Comparison of ENCODE assay signal across 16 cellular contexts in genomic region chr6:39688494-39688893, GRCh38. TPM values are rescaled to one million over a fixed set of nuclear protein-coding genes. Genes with fewer than 3 reads are reported as not detected.
A peak's percentile ranks its signal among the peaks of the same experiment; 100 is the strongest.
DNase-seq lines count a peak whose midpoint lies in the region; ATAC-seq, FAIRE-seq and TF ChIP-seq lines count a peak whose summit lies in the region.
"Had no signal": no experiment of that assay in that cellular context is flagged by ENCODE, and none has a peak within 500 bp of the region (broad histone marks: within the 10 kb centered on the region; RNA-seq: fewer than 3 reads in every experiment).

No MANE protein-coding gene starts in this region.

- H4K20me1 ChIP-seq in astrocyte (ENCODE audit: insufficient read depth, low read length) = no peaks in the 10 kb centered on the region

- peaks cover 3% of the 10 kb centered on the region for H3K9me3 Mint-ChIP-seq in astrocyte (ENCODE audit: unreplicated experiment)
- no peaks in the 10 kb centered on the region for H3K9me3 Mint-ChIP-seq in activated naive CD4-positive, alpha-beta T cell treated with anti-CD3 and anti-CD28 coated beads, Interleukin-2, amount 10 ng/mL, durations not matched to agents 7 days and 5 days

- H3K27ac Mint-ChIP-seq in astrocyte (ENCODE audit: unreplicated experiment) = no peak overlapping the region
- no peak overlapping the region for H3K27ac Mint-ChIP-seq in activated naive CD4-positive, alpha-beta T cell treated with anti-CD3 and anti-CD28 coated beads, Interleukin-2, amount 10 ng/mL, durations not matched to agents 7 days and 5 days

- H2AFZ ChIP-seq in astrocyte (ENCODE audit: low read depth, low read length) = no peak overlapping the region

- H3K27ac ChIP-seq in astrocyte (ENCODE audit: low read depth, low read length) = no peak overlapping the region
- no peak overlapping the region for H3K27ac ChIP-seq in foreskin keratinocyte
- H3K27ac ChIP-seq: C4-2B had no signal

- peak; percentile 23 for FAIRE-seq in astrocyte (lab: Jason Lieb, UNC)
- FAIRE-seq: urothelium cell line had no signal

- ATAC-seq in foreskin keratinocyte = no peak
- no peak for ATAC-seq in HG02840 (IDR thresholded peaks at IDR 0.05; ENCODE audit: low FRiP score, unreplicated experiment)

- no peaks in the 10 kb centered on the region for H3K79me2 ChIP-seq in astrocyte (ENCODE audit: insufficient read depth, low read length)

- no peaks in the 10 kb centered on the region for H3K4me1 ChIP-seq in astrocyte (ENCODE audit: insufficient read depth, low read length)
- no peaks in the 10 kb centered on the region for H3K4me1 ChIP-seq in foreskin keratinocyte

- no peaks in the 10 kb centered on the region for H3K27me3 ChIP-seq in astrocyte (ENCODE audit: insufficient read depth, low read length)
- no peaks in the 10 kb centered on the region for H3K27me3 ChIP-seq in foreskin keratinocyte
- H3K27me3 ChIP-seq: MG63 had no signal

- TF ChIP-seq CTCF in astrocyte (IDR thresholded peaks at IDR 0.05; ENCODE audit: insufficient read depth, low read depth, low read length) (no peak), foreskin keratinocyte (conservative IDR thresholded peaks at IDR 0.05) (no peak)

- H3K4me3 Mint-ChIP-seq in astrocyte (ENCODE audit: unreplicated experiment) = no peak overlapping the region
- no peak overlapping the region for H3K4me3 Mint-ChIP-seq in activated naive CD4-positive, alpha-beta T cell treated with anti-CD3 and anti-CD28 coated beads, Interleukin-2, amount 10 ng/mL, durations not matched to agents 7 days and 5 days

- in situ Hi-C loops in KBM-7 (cut with MboI; ENCODE audit: low pct_unique_long_range_greater_than_20kb, low sequenced_read_pairs) = no loop called here

- no peaks in the 10 kb centered on the region for H3K9me3 ChIP-seq in astrocyte (ENCODE audit: insufficient read depth, low read depth, low read length)
- H3K9me3 ChIP-seq: MG63 had no signal

- no peak overlapping the region for H3K9ac ChIP-seq in astrocyte (ENCODE audit: low read length)

- no peaks in the 10 kb centered on the region for H3K36me3 ChIP-seq in astrocyte (ENCODE audit: insufficient read depth, low read length)
- H3K36me3 ChIP-seq: MG63 had no signal

- H3K4me2 ChIP-seq in astrocyte (ENCODE audit: low read length) = no peak overlapping the region

- no peaks in the 10 kb centered on the region for H3K36me3 Mint-ChIP-seq in astrocyte (ENCODE audit: low read depth, unreplicated experiment)
- no peaks in the 10 kb centered on the region for H3K36me3 Mint-ChIP-seq in activated naive CD4-positive, alpha-beta T cell treated with anti-CD3 and anti-CD28 coated beads, Interleukin-2, amount 10 ng/mL, durations not matched to agents 7 days and 5 days

- H3K4me3 ChIP-seq in astrocyte (ENCODE audit: insufficient read depth, low read depth, low read length) = no peak overlapping the region
- H3K4me3 ChIP-seq: MG63 had no signal

- H3K27me3 Mint-ChIP-seq in astrocyte (ENCODE audit: low read depth, unreplicated experiment) = no peaks in the 10 kb centered on the region
- H3K27me3 Mint-ChIP-seq in activated naive CD4-positive, alpha-beta T cell treated with anti-CD3 and anti-CD28 coated beads, Interleukin-2, amount 10 ng/mL, durations not matched to agents 7 days and 5 days = peaks cover 1% of the 10 kb centered on the region

- DNase-seq in AG08396 (ENCODE audit: low spot score) (peak; percentile 17), HS-5 (ENCODE audit: low read depth) (peak; percentile 76), astrocyte (ENCODE audit: low read depth) (peak; percentile 76), foreskin keratinocyte (peak; percentile 4 to 34), KBM-7 (no peak), occipital lobe (lab: John Stamatoyannopoulos, UW) (no peak)
- no peak for DNase-seq in activated naive CD4-positive, alpha-beta T cell treated with anti-CD3 and anti-CD28 coated beads, Interleukin-2, amount 10 ng/mL, durations not matched to agents 7 days and 5 days
- DNase-seq: activated T-cell treated with anti-CD3 and anti-CD28 coated beads for 4 hours; aorta; MG63; NCI-H510A treated with DMSO at 0.1 percent for 48 hours; Right ventricle myocardium superior; stimulated activated CD4-positive, alpha-beta T cell treated with anti-CD3 and anti-CD28 coated beads, Interleukin-12 subunit alpha, Interleukin-12 subunit beta, amount 100 ng/mL, for 4 hours had no signal

- CTCF ChIA-PET in activated naive CD4-positive, alpha-beta T cell treated with anti-CD3 and anti-CD28 coated beads, Interleukin-2, amount 10 ng/mL, durations not matched to agents 7 days and 5 days (lab: Charles Lee) = no interaction called here

- peaks cover 15% of the 10 kb centered on the region for H3K4me1 Mint-ChIP-seq in astrocyte (ENCODE audit: low read depth, unreplicated experiment)
- H3K4me1 Mint-ChIP-seq in activated naive CD4-positive, alpha-beta T cell treated with anti-CD3 and anti-CD28 coated beads, Interleukin-2, amount 10 ng/mL, durations not matched to agents 7 days and 5 days = no peaks in the 10 kb centered on the region

RNA-seq across cellular contexts. Expression of gene KIF6, which starts 36.7 kb away (rescaled TPM):
- total RNA-seq in astrocyte (1.2 and 2.0 TPM in 2 replicates), foreskin keratinocyte (0.14 TPM in 2 replicates), occipital lobe (3.3 TPM)
- 0.08 and 0.27 TPM in 2 replicates for polyA plus RNA-seq in foreskin keratinocyte

Comparison
In these comparisons a context has a peak if more than half of its experiments do, and no peak if none do; other contexts are left out.
1. DNase-seq: peak in AG08396 (single experiment), HS-5 (single experiment), astrocyte (single experiment) and foreskin keratinocyte (2 of 2); none in KBM-7 (single experiment), activated naive CD4-positive, alpha-beta T cell treated with anti-CD3 and anti-CD28 coated beads, Interleukin-2, amount 10 ng/mL, durations not matched to agents 7 days and 5 days (single experiment) and occipital lobe (single experiment).